ENCODE assay signal across 1 cellular context in the genomic region with DNA sequence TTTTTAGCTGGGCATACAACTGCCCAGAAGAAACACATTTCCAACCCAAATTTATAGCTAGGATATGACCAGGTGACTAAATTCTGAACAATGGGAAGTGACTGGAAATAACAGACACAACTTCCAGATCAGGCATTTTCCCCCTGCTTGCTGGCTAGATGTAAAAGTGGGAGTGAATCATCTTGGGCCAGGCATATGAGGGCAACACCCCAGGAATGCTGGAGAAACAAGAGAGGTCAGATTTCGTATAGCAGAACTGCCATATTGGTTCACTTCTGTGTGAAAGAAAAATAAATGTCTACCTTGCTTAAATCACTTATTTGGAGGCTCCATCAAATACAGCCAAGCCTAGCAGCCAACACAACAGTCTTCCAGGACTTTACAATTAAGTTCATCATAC.
TF ChIP-seq lines count a peak whose summit lies in the region.

No MANE protein-coding gene starts in this region.

TF ChIP-seq in SK-N-SH treated with all-trans-retinoic acid at 6 μM for 48 hours, 23 proteins besides CTCF, POLR2A, EP300 and RAD21 (continued from another document):
- no peak for TF ChIP-seq SNAI2 (CRISPR knock-in tag; IDR thresholded peaks at IDR 0.05)
- TF ChIP-seq, protein P1, sequence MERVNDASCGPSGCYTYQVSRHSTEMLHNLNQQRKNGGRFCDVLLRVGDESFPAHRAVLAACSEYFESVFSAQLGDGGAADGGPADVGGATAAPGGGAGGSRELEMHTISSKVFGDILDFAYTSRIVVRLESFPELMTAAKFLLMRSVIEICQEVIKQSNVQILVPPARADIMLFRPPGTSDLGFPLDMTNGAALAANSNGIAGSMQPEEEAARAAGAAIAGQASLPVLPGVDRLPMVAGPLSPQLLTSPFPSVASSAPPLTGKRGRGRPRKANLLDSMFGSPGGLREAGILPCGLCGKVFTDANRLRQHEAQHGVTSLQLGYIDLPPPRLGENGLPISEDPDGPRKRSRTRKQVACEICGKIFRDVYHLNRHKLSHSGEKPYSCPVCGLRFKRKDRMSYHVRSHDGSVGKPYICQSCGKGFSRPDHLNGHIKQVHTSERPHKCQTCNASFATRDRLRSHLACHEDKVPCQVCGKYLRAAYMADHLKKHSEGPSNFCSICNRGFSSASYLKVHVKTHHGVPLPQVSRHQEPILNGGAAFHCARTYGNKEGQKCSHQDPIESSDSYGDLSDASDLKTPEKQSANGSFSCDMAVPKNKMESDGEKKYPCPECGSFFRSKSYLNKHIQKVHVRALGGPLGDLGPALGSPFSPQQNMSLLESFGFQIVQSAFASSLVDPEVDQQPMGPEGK (CRISPR knock-in tag; IDR thresholded peaks at IDR 0.05; ENCODE audit: borderline replicate concordance), result no peak
- TF ChIP-seq ZNF70 (CRISPR knock-in tag; IDR thresholded peaks at IDR 0.05), result no peak
